8 cellular contexts compared by ENCODE assay signal in genomic region chr1:223726380-223727001, GRCh38. TPM values are rescaled to one million over a fixed set of nuclear protein-coding genes. Genes with fewer than 3 reads are reported as not detected.
A peak's percentile ranks its signal among the peaks of the same experiment; 100 is the strongest.
DNase-seq lines count a peak whose midpoint lies in the region; ATAC-seq and TF ChIP-seq lines count a peak whose summit lies in the region.

No MANE protein-coding gene starts in this region.

- H3K36me3 ChIP-seq in neural progenitor cell (no peaks in the 10 kb centered on the region), suprapubic skin (no peaks in the 10 kb centered on the region)

- H3K9me3 Mint-ChIP-seq in neural progenitor cell: no peaks in the 10 kb centered on the region

- H3K27ac Mint-ChIP-seq in neural progenitor cell: peak overlapping the region; percentile 97

- TF ChIP-seq CTCF in neural progenitor cell (IDR thresholded peaks at IDR 0.05) (no peak), suprapubic skin (IDR thresholded peaks at IDR 0.05) (no peak)

- TF ChIP-seq EP300 in suprapubic skin (IDR thresholded peaks at IDR 0.05): no peak

- H3K4me2 ChIP-seq in neural progenitor cell: no peak overlapping the region

- H3K4me1 Mint-ChIP-seq in neural progenitor cell: peaks cover 30% of the 10 kb centered on the region

- H3K36me3 Mint-ChIP-seq in neural progenitor cell: peaks cover 46% of the 10 kb centered on the region

- peak overlapping the region; percentile 22 for H3K4me3 Mint-ChIP-seq in neural progenitor cell

- H3K4me1 ChIP-seq in neural progenitor cell (peaks cover 6% of the 10 kb centered on the region), suprapubic skin (peaks cover 38% of the 10 kb centered on the region)

- H3F3A ChIP-seq in neural progenitor cell (ENCODE audit: low read depth): no peaks in the 10 kb centered on the region

- no peaks in the 10 kb centered on the region for H4K20me1 ChIP-seq in neural progenitor cell (ENCODE audit: low read depth)

- H3K9me3 ChIP-seq in neural progenitor cell (ENCODE audit: low read depth): no peaks in the 10 kb centered on the region
- H3K9me3 ChIP-seq in suprapubic skin: no peaks in the 10 kb centered on the region

- H2AFZ ChIP-seq in neural progenitor cell (replicated peaks): no peak overlapping the region

- ATAC-seq in GM18508 (IDR thresholded peaks at IDR 0.05; ENCODE audit: insufficient read depth, unreplicated experiment) (peak; percentile 89), HG02840 (IDR thresholded peaks at IDR 0.05; ENCODE audit: low FRiP score, unreplicated experiment) (peak; percentile 87), esophagus mucosa (peak; percentile 87)

- peaks cover 11% of the 10 kb centered on the region for H3K27me3 Mint-ChIP-seq in neural progenitor cell (ENCODE audit: insufficient read depth, low read depth)

- peak; percentile 84 for DNase-seq in NK-92 treated with Interleukin-12 subunit alpha and Interleukin-12 subunit beta, amount 100 ng/mL, for 24 hours (lab: John Stamatoyannopoulos, UW)
- DNase-seq in activated T-cell treated with anti-CD3 and anti-CD28 coated beads for 4 hours (peak; percentile 89), neural progenitor cell (ENCODE audit: low spot score) (peak; percentile 58), suprapubic skin (ENCODE audit: low spot score in 2 of 2) (peak; percentile 89 to 90), D341Med (ENCODE audit: low spot score) (no peak)

- no peaks in the 10 kb centered on the region for H3K79me2 ChIP-seq in neural progenitor cell (ENCODE audit: low read depth)

- TF ChIP-seq POLR2A in suprapubic skin (IDR thresholded peaks at IDR 0.05): no peak

- no peak overlapping the region for H3K4me3 ChIP-seq in neural progenitor cell
- no peak overlapping the region for H3K4me3 ChIP-seq in suprapubic skin

- H3K9ac ChIP-seq in neural progenitor cell: no peak overlapping the region

- H3K27ac ChIP-seq in neural progenitor cell (no peak overlapping the region), suprapubic skin (peak overlapping the region; percentile 58)

- H3K27me3 ChIP-seq in neural progenitor cell (peaks cover 7% of the 10 kb centered on the region), suprapubic skin (no peaks in the 10 kb centered on the region)

- WGBS in suprapubic skin: 36% methylated on average over 9 of the region's 9 CpGs

RNA-seq across cellular contexts. Expression of gene CAPN2, which starts 14.2 kb away (rescaled TPM):
- 171 TPM for total RNA-seq in esophagus mucosa
- 61.7 and 64.2 TPM in 2 replicates for total RNA-seq in neural progenitor cell (ENCODE audit: low replicate concordance)
- total RNA-seq in suprapubic skin: 10 to 100 TPM; 33.6 to 87.6 (median 44.0) TPM
